18 cellular contexts compared by ENCODE assay signal in genomic region chr4:109414938-109415337, GRCh38.
"Had no signal": no experiment of that assay in that cellular context is flagged by ENCODE, and none has a peak within 500 bp of the region (broad histone marks: within the 10 kb centered on the region; RNA-seq: fewer than 3 reads in every experiment).

No MANE protein-coding gene starts in this region.

- H3K9me3 ChIP-seq: transverse colon had no signal

- H3K9me3 Mint-ChIP-seq: activated CD4-positive, alpha-beta T cell treated with anti-CD3 and anti-CD28 coated beads, Interleukin-2, amount 10 ng/mL, durations not matched to agents 24 days and 14 days; activated naive CD4-positive, alpha-beta T cell treated with anti-CD3 and anti-CD28 coated beads, Interleukin-2, amount 10 ng/mL, durations not matched to agents 7 days and 5 days; activated T-helper 17 cell treated with anti-CD3 and anti-CD28 coated beads, Interleukin-2, amount 50 U/mL, for 72 hours; natural killer cell treated with Interleukin-12 subunit alpha and Interleukin-12 subunit beta and Interleukin-15 and Interleukin-18, amount 100 ng/mL, for 72 hours; stimulated activated naive B cell treated with anti-CD40 and anti-IgM and Interleukin-4, amounts not matched to agents 10 μg/mL and 1 μg/mL and 100 μg/mL, for 72 hours had no signal

- H3K4me3 Mint-ChIP-seq: activated CD4-positive, alpha-beta T cell treated with anti-CD3 and anti-CD28 coated beads, Interleukin-2, amount 10 ng/mL, durations not matched to agents 24 days and 14 days; activated naive CD4-positive, alpha-beta T cell treated with anti-CD3 and anti-CD28 coated beads, Interleukin-2, amount 10 ng/mL, durations not matched to agents 7 days and 5 days; activated T-helper 17 cell treated with anti-CD3 and anti-CD28 coated beads, Interleukin-2, amount 50 U/mL, for 72 hours; natural killer cell treated with Interleukin-12 subunit alpha and Interleukin-12 subunit beta and Interleukin-15 and Interleukin-18, amount 100 ng/mL, for 72 hours; stimulated activated naive B cell treated with anti-CD40 and anti-IgM and Interleukin-4, amounts not matched to agents 10 μg/mL and 1 μg/mL and 100 μg/mL, for 72 hours had no signal

- H3K27ac ChIP-seq: hepatocyte, SK-N-MC, transverse colon had no signal

- H3K27me3 ChIP-seq: hepatocyte, transverse colon had no signal

- ATAC-seq: activated T-helper 17 cell treated with anti-CD3 and anti-CD28 coated beads, Interleukin-2, amount 50 U/mL, for 72 hours; left cardiac atrium; natural killer cell treated with Interleukin-12 subunit alpha and Interleukin-12 subunit beta and Interleukin-15 and Interleukin-18, amount 100 ng/mL, for 72 hours; right cardiac atrium; stimulated activated naive B cell treated with anti-CD40 and anti-IgM and Interleukin-4, amounts not matched to agents 10 μg/mL and 1 μg/mL and 100 μg/mL, for 72 hours had no signal

- H3K4me1 ChIP-seq: transverse colon had no signal

- H2AFZ ChIP-seq: hepatocyte had no signal

- H3K4me3 ChIP-seq: hepatocyte, lung, SK-N-MC, transverse colon had no signal

- FAIRE-seq: bronchial epithelial cell, colon, small intestine had no signal

- H3K36me3 ChIP-seq: transverse colon had no signal

- DNase-seq: activated CD4-positive, alpha-beta T cell treated with anti-CD3 and anti-CD28 coated beads, Interleukin-2, amount 10 ng/mL, durations not matched to agents 24 days and 14 days; activated naive CD4-positive, alpha-beta T cell treated with anti-CD3 and anti-CD28 coated beads, Interleukin-2, amount 10 ng/mL, durations not matched to agents 7 days and 5 days; activated T-cell treated with anti-CD3 and anti-CD28 coated beads for 4 hours; amniotic stem cell; left cardiac atrium; nucleus accumbens; right cardiac atrium; small intestine; stimulated activated naive B cell treated with anti-CD40 and anti-IgM and Interleukin-4, amounts not matched to agents 10 μg/mL and 1 μg/mL and 100 μg/mL, for 72 hours; transverse colon had no signal

- H3K36me3 Mint-ChIP-seq: activated naive CD4-positive, alpha-beta T cell treated with anti-CD3 and anti-CD28 coated beads, Interleukin-2, amount 10 ng/mL, durations not matched to agents 7 days and 5 days; natural killer cell treated with Interleukin-12 subunit alpha and Interleukin-12 subunit beta and Interleukin-15 and Interleukin-18, amount 100 ng/mL, for 72 hours; stimulated activated naive B cell treated with anti-CD40 and anti-IgM and Interleukin-4, amounts not matched to agents 10 μg/mL and 1 μg/mL and 100 μg/mL, for 72 hours had no signal

- H3K4me1 Mint-ChIP-seq: activated CD4-positive, alpha-beta T cell treated with anti-CD3 and anti-CD28 coated beads, Interleukin-2, amount 10 ng/mL, durations not matched to agents 24 days and 14 days; activated naive CD4-positive, alpha-beta T cell treated with anti-CD3 and anti-CD28 coated beads, Interleukin-2, amount 10 ng/mL, durations not matched to agents 7 days and 5 days; stimulated activated naive B cell treated with anti-CD40 and anti-IgM and Interleukin-4, amounts not matched to agents 10 μg/mL and 1 μg/mL and 100 μg/mL, for 72 hours had no signal

- H3K27ac Mint-ChIP-seq: activated CD4-positive, alpha-beta T cell treated with anti-CD3 and anti-CD28 coated beads, Interleukin-2, amount 10 ng/mL, durations not matched to agents 24 days and 14 days; activated naive CD4-positive, alpha-beta T cell treated with anti-CD3 and anti-CD28 coated beads, Interleukin-2, amount 10 ng/mL, durations not matched to agents 7 days and 5 days; activated T-helper 17 cell treated with anti-CD3 and anti-CD28 coated beads, Interleukin-2, amount 50 U/mL, for 72 hours; natural killer cell treated with Interleukin-12 subunit alpha and Interleukin-12 subunit beta and Interleukin-15 and Interleukin-18, amount 100 ng/mL, for 72 hours; progenitor cell of endocrine pancreas; stimulated activated naive B cell treated with anti-CD40 and anti-IgM and Interleukin-4, amounts not matched to agents 10 μg/mL and 1 μg/mL and 100 μg/mL, for 72 hours had no signal

- H3K4me2 ChIP-seq: hepatocyte had no signal

- H3K27me3 Mint-ChIP-seq: activated T-helper 17 cell treated with anti-CD3 and anti-CD28 coated beads, Interleukin-2, amount 50 U/mL, for 72 hours; natural killer cell treated with Interleukin-12 subunit alpha and Interleukin-12 subunit beta and Interleukin-15 and Interleukin-18, amount 100 ng/mL, for 72 hours; stimulated activated naive B cell treated with anti-CD40 and anti-IgM and Interleukin-4, amounts not matched to agents 10 μg/mL and 1 μg/mL and 100 μg/mL, for 72 hours had no signal

- H3K79me2 ChIP-seq: hepatocyte had no signal
